ENCODE assay signal across 1 cellular context in the genomic region with DNA sequence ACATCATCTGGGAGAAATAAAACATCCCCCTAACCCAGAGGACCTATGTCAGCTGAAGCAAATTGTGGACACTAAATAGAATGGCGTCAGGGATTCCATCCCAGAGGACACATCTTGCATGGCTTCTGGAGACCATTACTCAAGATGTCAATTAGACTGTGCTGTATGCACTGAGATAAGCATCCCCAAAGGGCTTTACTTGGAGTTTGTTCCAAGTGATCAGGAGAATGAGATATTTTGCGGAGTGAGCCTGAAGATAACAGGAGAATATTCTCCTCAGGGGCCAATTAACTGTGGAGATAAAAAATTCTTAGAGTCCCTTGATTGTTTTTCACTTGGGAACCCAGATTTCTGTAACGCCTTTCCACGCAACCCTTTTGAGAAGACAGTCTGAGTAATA.
TF ChIP-seq lines count a peak whose summit lies in the region.

No MANE protein-coding gene starts in this region.

TF ChIP-seq in K562, 482 proteins besides CTCF, POLR2A, EP300 and RAD21 (continued from another document and continues in another):
- TF ChIP-seq BRF1 (IDR thresholded peaks at IDR 0.05; ENCODE audit: borderline replicate concordance, extremely low read depth, insufficient read length), result no peak
- TF ChIP-seq HDAC8 (tag; IDR thresholded peaks at IDR 0.05), result no peak
- TF ChIP-seq ZBTB7A (IDR thresholded peaks at IDR 0.05; ENCODE audit: borderline replicate concordance, control insufficient read depth, low read depth, low read length), result no peak
- TF ChIP-seq, protein P1, sequence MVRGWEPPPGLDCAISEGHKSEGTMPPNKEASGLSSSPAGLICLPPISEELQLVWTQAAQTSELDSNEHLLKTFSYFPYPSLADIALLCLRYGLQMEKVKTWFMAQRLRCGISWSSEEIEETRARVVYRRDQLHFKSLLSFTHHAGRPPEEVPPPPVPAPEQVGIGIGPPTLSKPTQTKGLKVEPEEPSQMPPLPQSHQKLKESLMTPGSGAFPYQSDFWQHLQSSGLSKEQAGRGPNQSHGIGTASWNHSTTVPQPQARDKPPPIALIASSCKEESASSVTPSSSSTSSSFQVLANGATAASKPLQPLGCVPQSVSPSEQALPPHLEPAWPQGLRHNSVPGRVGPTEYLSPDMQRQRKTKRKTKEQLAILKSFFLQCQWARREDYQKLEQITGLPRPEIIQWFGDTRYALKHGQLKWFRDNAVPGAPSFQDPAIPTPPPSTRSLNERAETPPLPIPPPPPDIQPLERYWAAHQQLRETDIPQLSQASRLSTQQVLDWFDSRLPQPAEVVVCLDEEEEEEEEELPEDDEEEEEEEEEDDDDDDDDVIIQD (CRISPR knock-in tag; IDR thresholded peaks at IDR 0.05), result no peak
- TF ChIP-seq, protein P2, sequence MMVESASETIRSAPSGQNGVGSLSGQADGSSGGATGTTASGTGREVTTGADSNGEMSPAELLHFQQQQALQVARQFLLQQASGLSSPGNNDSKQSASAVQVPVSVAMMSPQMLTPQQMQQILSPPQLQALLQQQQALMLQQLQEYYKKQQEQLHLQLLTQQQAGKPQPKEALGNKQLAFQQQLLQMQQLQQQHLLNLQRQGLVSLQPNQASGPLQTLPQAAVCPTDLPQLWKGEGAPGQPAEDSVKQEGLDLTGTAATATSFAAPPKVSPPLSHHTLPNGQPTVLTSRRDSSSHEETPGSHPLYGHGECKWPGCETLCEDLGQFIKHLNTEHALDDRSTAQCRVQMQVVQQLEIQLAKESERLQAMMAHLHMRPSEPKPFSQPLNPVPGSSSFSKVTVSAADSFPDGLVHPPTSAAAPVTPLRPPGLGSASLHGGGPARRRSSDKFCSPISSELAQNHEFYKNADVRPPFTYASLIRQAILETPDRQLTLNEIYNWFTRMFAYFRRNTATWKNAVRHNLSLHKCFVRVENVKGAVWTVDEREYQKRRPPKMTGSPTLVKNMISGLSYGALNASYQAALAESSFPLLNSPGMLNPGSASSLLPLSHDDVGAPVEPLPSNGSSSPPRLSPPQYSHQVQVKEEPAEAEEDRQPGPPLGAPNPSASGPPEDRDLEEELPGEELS (CRISPR knock-in tag; IDR thresholded peaks at IDR 0.05; ENCODE audit: borderline replicate concordance), result no peak
- TF ChIP-seq HCFC1 (IDR thresholded peaks at IDR 0.05; ENCODE audit: low read depth, low read length), result no peak
- no peak for TF ChIP-seq RAD51 (IDR thresholded peaks at IDR 0.05; ENCODE audit: borderline replicate concordance, low read depth)
- TF ChIP-seq CCNT2 (IDR thresholded peaks at IDR 0.05; ENCODE audit: borderline replicate concordance, extremely low read depth, insufficient read length, low read depth, low read length), result peak; percentile 31
- TF ChIP-seq L3MBTL2 (IDR thresholded peaks at IDR 0.05), result no peak
- no peak for TF ChIP-seq ZNF124 (CRISPR knock-in tag; IDR thresholded peaks at IDR 0.05)
- no peak for TF ChIP-seq ATF1 (CRISPR knock-in tag; IDR thresholded peaks at IDR 0.05)
- TF ChIP-seq ATF1 (tag; IDR thresholded peaks at IDR 0.05), result no peak
- no peak for TF ChIP-seq RBM17 (IDR thresholded peaks at IDR 0.05; ENCODE audit: borderline replicate concordance, low read depth, low read length)
- TF ChIP-seq IRF2 (CRISPR knock-in tag; IDR thresholded peaks at IDR 0.05), result no peak
- TF ChIP-seq ZNF184 (CRISPR knock-in tag; IDR thresholded peaks at IDR 0.05), result no peak
- TF ChIP-seq, protein P3, sequence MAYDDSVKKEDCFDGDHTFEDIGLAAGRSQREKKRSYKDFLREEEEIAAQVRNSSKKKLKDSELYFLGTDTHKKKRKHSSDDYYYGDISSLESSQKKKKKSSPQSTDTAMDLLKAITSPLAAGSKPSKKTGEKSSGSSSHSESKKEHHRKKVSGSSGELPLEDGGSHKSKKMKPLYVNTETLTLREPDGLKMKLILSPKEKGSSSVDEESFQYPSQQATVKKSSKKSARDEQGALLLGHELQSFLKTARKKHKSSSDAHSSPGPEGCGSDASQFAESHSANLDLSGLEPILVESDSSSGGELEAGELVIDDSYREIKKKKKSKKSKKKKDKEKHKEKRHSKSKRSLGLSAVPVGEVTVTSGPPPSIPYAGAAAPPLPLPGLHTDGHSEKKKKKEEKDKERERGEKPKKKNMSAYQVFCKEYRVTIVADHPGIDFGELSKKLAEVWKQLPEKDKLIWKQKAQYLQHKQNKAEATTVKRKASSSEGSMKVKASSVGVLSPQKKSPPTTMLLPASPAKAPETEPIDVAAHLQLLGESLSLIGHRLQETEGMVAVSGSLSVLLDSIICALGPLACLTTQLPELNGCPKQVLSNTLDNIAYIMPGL (CRISPR knock-in tag; IDR thresholded peaks at IDR 0.05), result no peak
- TF ChIP-seq, protein P4, sequence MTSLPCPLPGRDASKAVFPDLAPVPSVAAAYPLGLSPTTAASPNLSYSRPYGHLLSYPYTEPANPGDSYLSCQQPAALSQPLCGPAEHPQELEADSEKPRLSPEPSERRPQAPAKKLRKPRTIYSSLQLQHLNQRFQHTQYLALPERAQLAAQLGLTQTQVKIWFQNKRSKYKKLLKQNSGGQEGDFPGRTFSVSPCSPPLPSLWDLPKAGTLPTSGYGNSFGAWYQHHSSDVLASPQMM (CRISPR knock-in tag; IDR thresholded peaks at IDR 0.05), result no peak
- TF ChIP-seq, protein P5, sequence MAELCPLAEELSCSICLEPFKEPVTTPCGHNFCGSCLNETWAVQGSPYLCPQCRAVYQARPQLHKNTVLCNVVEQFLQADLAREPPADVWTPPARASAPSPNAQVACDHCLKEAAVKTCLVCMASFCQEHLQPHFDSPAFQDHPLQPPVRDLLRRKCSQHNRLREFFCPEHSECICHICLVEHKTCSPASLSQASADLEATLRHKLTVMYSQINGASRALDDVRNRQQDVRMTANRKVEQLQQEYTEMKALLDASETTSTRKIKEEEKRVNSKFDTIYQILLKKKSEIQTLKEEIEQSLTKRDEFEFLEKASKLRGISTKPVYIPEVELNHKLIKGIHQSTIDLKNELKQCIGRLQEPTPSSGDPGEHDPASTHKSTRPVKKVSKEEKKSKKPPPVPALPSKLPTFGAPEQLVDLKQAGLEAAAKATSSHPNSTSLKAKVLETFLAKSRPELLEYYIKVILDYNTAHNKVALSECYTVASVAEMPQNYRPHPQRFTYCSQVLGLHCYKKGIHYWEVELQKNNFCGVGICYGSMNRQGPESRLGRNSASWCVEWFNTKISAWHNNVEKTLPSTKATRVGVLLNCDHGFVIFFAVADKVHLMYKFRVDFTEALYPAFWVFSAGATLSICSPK (IDR thresholded peaks at IDR 0.05; ENCODE audit: borderline replicate concordance), result no peak
- TF ChIP-seq ARHGAP35 (IDR thresholded peaks at IDR 0.05; ENCODE audit: partially characterized antibody), result no peak
- TF ChIP-seq BCL6 (CRISPR knock-in tag; IDR thresholded peaks at IDR 0.05), result no peak
- no peak for TF ChIP-seq ILF3 (IDR thresholded peaks at IDR 0.05; ENCODE audit: borderline replicate concordance)
- TF ChIP-seq ILK (tag; IDR thresholded peaks at IDR 0.05; ENCODE audit: borderline replicate concordance, low read depth), result no peak
- no peak for TF ChIP-seq NONO (IDR thresholded peaks at IDR 0.05; ENCODE audit: low read depth in 2 of 2, low read length in 1 of 2)
- no peak for TF ChIP-seq FOS (IDR thresholded peaks at IDR 0.05; ENCODE audit: extremely low read depth, insufficient read length)
- TF ChIP-seq, protein P6, sequence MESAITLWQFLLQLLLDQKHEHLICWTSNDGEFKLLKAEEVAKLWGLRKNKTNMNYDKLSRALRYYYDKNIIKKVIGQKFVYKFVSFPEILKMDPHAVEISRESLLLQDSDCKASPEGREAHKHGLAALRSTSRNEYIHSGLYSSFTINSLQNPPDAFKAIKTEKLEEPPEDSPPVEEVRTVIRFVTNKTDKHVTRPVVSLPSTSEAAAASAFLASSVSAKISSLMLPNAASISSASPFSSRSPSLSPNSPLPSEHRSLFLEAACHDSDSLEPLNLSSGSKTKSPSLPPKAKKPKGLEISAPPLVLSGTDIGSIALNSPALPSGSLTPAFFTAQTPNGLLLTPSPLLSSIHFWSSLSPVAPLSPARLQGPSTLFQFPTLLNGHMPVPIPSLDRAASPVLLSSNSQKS (CRISPR knock-in tag; IDR thresholded peaks at IDR 0.05), result no peak
- TF ChIP-seq, protein P7, sequence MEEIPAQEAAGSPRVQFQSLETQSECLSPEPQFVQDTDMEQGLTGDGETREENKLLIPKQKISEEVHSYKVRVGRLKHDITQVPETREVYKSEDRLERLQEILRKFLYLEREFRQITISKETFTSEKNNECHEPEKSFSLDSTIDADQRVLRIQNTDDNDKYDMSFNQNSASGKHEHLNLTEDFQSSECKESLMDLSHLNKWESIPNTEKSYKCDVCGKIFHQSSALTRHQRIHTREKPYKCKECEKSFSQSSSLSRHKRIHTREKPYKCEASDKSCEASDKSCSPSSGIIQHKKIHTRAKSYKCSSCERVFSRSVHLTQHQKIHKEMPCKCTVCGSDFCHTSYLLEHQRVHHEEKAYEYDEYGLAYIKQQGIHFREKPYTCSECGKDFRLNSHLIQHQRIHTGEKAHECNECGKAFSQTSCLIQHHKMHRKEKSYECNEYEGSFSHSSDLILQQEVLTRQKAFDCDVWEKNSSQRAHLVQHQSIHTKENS (CRISPR knock-in tag; IDR thresholded peaks at IDR 0.05), result no peak
- TF ChIP-seq FOXM1 (IDR thresholded peaks at IDR 0.05; ENCODE audit: low read depth), result peak; percentile 42; the same call in 1 of the 2 replicates
- TF ChIP-seq FOXM1 (CRISPR knock-in tag; IDR thresholded peaks at IDR 0.05; ENCODE audit: low read depth), result no peak
- no peak for TF ChIP-seq ZNF274 (IDR thresholded peaks at IDR 0.05; ENCODE audit: borderline replicate concordance, low read depth, low read length)
- TF ChIP-seq TBP (optimal IDR thresholded peaks at IDR 0.05; ENCODE audit: low read depth, low read length), result no peak
- TF ChIP-seq ZNF316 (IDR thresholded peaks at IDR 0.05), result no peak
- TF ChIP-seq CBFA2T3 (IDR thresholded peaks at IDR 0.05), result peak; percentile 91
- TF ChIP-seq, protein P8, sequence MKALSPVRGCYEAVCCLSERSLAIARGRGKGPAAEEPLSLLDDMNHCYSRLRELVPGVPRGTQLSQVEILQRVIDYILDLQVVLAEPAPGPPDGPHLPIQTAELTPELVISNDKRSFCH (CRISPR knock-in tag; IDR thresholded peaks at IDR 0.05), result no peak
- TF ChIP-seq, protein P8 (tag; IDR thresholded peaks at IDR 0.05), result no peak
- TF ChIP-seq ZNF444 (CRISPR knock-in tag; IDR thresholded peaks at IDR 0.05), result no peak
- TF ChIP-seq SNRNP70 (optimal IDR thresholded peaks at IDR 0.05; ENCODE audit: low read depth, low read length), result no peak
- TF ChIP-seq DMBX1 (CRISPR knock-in tag; IDR thresholded peaks at IDR 0.05; ENCODE audit: borderline replicate concordance), result no peak
- TF ChIP-seq, protein P9, sequence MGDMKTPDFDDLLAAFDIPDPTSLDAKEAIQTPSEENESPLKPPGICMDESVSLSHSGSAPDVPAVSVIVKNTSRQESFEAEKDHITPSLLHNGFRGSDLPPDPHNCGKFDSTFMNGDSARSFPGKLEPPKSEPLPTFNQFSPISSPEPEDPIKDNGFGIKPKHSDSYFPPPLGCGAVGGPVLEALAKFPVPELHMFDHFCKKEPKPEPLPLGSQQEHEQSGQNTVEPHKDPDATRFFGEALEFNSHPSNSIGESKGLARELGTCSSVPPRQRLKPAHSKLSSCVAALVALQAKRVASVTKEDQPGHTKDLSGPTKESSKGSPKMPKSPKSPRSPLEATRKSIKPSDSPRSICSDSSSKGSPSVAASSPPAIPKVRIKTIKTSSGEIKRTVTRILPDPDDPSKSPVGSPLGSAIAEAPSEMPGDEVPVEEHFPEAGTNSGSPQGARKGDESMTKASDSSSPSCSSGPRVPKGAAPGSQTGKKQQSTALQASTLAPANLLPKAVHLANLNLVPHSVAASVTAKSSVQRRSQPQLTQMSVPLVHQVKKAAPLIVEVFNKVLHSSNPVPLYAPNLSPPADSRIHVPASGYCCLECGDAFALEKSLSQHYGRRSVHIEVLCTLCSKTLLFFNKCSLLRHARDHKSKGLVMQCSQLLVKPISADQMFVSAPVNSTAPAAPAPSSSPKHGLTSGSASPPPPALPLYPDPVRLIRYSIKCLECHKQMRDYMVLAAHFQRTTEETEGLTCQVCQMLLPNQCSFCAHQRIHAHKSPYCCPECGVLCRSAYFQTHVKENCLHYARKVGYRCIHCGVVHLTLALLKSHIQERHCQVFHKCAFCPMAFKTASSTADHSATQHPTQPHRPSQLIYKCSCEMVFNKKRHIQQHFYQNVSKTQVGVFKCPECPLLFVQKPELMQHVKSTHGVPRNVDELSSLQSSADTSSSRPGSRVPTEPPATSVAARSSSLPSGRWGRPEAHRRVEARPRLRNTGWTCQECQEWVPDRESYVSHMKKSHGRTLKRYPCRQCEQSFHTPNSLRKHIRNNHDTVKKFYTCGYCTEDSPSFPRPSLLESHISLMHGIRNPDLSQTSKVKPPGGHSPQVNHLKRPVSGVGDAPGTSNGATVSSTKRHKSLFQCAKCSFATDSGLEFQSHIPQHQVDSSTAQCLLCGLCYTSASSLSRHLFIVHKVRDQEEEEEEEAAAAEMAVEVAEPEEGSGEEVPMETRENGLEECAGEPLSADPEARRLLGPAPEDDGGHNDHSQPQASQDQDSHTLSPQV (IDR thresholded peaks at IDR 0.05), result no peak
- TF ChIP-seq HLTF (IDR thresholded peaks at IDR 0.05), result no peak
- TF ChIP-seq, protein P10, sequence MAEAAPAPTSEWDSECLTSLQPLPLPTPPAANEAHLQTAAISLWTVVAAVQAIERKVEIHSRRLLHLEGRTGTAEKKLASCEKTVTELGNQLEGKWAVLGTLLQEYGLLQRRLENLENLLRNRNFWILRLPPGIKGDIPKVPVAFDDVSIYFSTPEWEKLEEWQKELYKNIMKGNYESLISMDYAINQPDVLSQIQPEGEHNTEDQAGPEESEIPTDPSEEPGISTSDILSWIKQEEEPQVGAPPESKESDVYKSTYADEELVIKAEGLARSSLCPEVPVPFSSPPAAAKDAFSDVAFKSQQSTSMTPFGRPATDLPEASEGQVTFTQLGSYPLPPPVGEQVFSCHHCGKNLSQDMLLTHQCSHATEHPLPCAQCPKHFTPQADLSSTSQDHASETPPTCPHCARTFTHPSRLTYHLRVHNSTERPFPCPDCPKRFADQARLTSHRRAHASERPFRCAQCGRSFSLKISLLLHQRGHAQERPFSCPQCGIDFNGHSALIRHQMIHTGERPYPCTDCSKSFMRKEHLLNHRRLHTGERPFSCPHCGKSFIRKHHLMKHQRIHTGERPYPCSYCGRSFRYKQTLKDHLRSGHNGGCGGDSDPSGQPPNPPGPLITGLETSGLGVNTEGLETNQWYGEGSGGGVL (CRISPR knock-in tag; IDR thresholded peaks at IDR 0.05), result no peak
- no peak for TF ChIP-seq CREBBP (IDR thresholded peaks at IDR 0.05; ENCODE audit: low read depth, low read length)
- no peak for TF ChIP-seq HDAC3 (IDR thresholded peaks at IDR 0.05; ENCODE audit: borderline replicate concordance, partially characterized antibody)
- no peak for TF ChIP-seq ZNF76 (CRISPR knock-in tag; IDR thresholded peaks at IDR 0.05; ENCODE audit: borderline replicate concordance)
- no peak for TF ChIP-seq NEUROD1 (IDR thresholded peaks at IDR 0.05; ENCODE audit: borderline replicate concordance, low read depth, low read length, partially characterized antibody)
- TF ChIP-seq POU5F1 (IDR thresholded peaks at IDR 0.05; ENCODE audit: borderline replicate concordance, low read depth, low read length, partially characterized antibody), result no peak
- no peak for TF ChIP-seq KAT8 (IDR thresholded peaks at IDR 0.05; ENCODE audit: low read depth)
- no peak for TF ChIP-seq SETDB1 (IDR thresholded peaks at IDR 0.05; ENCODE audit: low read length)
